8 cellular contexts compared by ENCODE assay signal in the genomic region with DNA sequence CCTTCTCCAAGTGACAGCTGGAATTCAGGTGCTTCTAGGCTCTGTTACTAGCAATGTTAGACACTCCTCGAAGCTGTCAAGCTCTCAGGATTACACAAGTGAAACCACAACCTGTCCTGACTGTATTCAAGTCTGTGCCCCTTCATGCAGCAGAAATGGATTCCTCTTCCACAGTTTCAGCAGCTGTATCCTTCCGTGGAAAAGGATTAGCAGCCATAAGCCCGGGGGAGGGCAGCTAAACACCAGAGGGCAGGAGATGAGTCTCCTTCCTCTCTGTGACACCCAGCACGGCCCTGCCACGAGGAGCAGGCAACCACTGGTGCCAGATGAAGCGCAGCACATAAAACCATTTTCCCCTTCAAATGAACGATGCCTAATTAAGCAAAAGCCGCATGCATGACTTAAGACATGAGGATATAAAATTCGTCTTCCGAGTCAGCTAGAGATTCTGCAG. TPM values are rescaled to one million over a fixed set of nuclear protein-coding genes. Genes with fewer than 3 reads are reported as not detected.
DNase-seq lines count a peak whose midpoint lies in the region; ATAC-seq and TF ChIP-seq lines count a peak whose summit lies in the region.

No MANE protein-coding gene starts in this region.

- H3K4me1 Mint-ChIP-seq in WTC11: peaks cover 33% of the 10 kb centered on the region

- H3K36me3 Mint-ChIP-seq in WTC11: peaks cover 9% of the 10 kb centered on the region

- peaks cover 7% of the 10 kb centered on the region for H3K9me3 Mint-ChIP-seq in WTC11

- TF ChIP-seq CTCF in WTC11 (IDR thresholded peaks at IDR 0.05): no peak
- TF ChIP-seq CTCF in cardiac fibroblast (IDR thresholded peaks at IDR 0.05; ENCODE audit: low read depth, low read length): peak; percentile 37

- peaks cover 29% of the 10 kb centered on the region for H3K27me3 Mint-ChIP-seq in WTC11 (ENCODE audit: low read depth)

- peak overlapping the region; percentile 59 to 75 for H3K4me3 ChIP-seq in cardiac fibroblast (replicated peaks in 1 of 2; ENCODE audit: low read depth in 2 of 2, low read length in 2 of 2)

- H3K27ac Mint-ChIP-seq in WTC11: no peak overlapping the region

- CTCF ChIA-PET in WTC11 (lab: Charles Lee): interaction anchor here (0.6 to 4.8 kb wide), 15 partner anchors 14 to 201 kb away, joined by 3 to 43 read pairs (median 6); no protein-coding TSS in a partner anchor

- peak overlapping the region; percentile 76 for H3K4me3 Mint-ChIP-seq in WTC11

- POLR2A ChIA-PET in WTC11 (lab: Charles Lee): no interaction called here

- peak; percentile 64 for DNase-seq in EL
- DNase-seq in NAMALWA (ENCODE audit: low spot score): peak; percentile 77
- DNase-seq in WTC11 (ENCODE audit: low spot score): no peak
- peak in 1 of 2 donors; percentile 48 for DNase-seq in cardiac fibroblast (ENCODE audit: low read depth in 2 of 2)
- DNase-seq in kidney tubule cell (ENCODE audit: low spot score): peak; percentile 55
- peak; percentile 57 for DNase-seq in stimulated activated CD4-positive, alpha-beta T cell treated with anti-CD3 and anti-CD28 coated beads, Interleukin-1b, Interleukin-23, amount 100 ng/mL, for 48 hours

- ATAC-seq in WTC11: no peak
- no peak for ATAC-seq in HG03439 (IDR thresholded peaks at IDR 0.05; ENCODE audit: unreplicated experiment)
- ATAC-seq in GM18861 (IDR thresholded peaks at IDR 0.05; ENCODE audit: unreplicated experiment): no peak

TF ChIP-seq in WTC11, 78 proteins besides CTCF, POLR2A, EP300 and RAD21:
- TF ChIP-seq FOXP1 (CRISPR knock-in tag; IDR thresholded peaks at IDR 0.05; ENCODE audit: borderline replicate concordance) (no peak), SMAD3 (CRISPR knock-in tag; IDR thresholded peaks at IDR 0.05; ENCODE audit: borderline replicate concordance) (no peak), NR2C2 (CRISPR knock-in tag; IDR thresholded peaks at IDR 0.05) (no peak), HMGA2 (CRISPR knock-in tag; IDR thresholded peaks at IDR 0.05) (no peak), GABPB1 (CRISPR knock-in tag; IDR thresholded peaks at IDR 0.05) (no peak; the same call in 1 of the 2 replicates), SMAD4 (CRISPR knock-in tag; IDR thresholded peaks at IDR 0.05) (no peak), ZBTB21 (CRISPR knock-in tag; IDR thresholded peaks at IDR 0.05; ENCODE audit: borderline replicate concordance) (no peak)
- TF ChIP-seq, protein P1, sequence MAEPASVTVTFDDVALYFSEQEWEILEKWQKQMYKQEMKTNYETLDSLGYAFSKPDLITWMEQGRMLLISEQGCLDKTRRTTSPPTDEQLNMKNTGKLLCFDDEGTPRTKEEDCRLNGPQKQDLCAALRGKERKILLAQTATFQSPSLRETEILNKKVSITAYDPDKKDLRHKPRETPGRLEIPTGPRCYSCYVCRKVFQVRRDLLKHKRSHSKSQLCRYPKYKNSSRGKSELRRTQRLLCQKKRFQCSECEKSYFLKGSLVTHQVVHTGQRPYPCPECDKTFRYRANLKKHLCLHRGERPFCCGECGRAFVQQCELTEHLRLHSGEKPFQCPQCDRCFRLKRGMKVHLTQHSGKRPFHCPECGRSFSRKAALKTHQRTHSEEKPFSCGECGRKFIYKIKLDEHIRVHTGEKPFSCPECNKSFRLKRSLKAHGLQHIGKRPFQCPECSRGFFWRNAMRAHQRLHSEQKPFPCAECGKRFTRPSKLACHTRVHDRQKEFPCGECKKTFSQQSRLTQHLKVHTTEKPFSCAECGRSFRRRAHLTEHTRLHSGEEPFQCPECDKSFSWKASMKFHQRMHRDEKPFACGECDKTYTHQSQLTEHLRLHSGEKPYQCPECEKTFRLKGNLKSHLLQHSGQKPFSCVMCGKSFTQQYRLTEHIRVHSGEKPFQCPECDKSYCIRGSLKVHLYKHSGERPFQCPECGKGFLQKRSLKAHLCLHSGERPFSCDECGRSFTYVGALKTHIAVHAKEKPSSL (CRISPR knock-in tag; conservative IDR thresholded peaks at IDR 0.05): no peak
- TF ChIP-seq, protein P2, sequence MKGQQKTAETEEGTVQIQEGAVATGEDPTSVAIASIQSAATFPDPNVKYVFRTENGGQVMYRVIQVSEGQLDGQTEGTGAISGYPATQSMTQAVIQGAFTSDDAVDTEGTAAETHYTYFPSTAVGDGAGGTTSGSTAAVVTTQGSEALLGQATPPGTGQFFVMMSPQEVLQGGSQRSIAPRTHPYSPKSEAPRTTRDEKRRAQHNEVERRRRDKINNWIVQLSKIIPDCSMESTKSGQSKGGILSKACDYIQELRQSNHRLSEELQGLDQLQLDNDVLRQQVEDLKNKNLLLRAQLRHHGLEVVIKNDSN (CRISPR knock-in tag; IDR thresholded peaks at IDR 0.05): no peak
- TF ChIP-seq, protein P3, sequence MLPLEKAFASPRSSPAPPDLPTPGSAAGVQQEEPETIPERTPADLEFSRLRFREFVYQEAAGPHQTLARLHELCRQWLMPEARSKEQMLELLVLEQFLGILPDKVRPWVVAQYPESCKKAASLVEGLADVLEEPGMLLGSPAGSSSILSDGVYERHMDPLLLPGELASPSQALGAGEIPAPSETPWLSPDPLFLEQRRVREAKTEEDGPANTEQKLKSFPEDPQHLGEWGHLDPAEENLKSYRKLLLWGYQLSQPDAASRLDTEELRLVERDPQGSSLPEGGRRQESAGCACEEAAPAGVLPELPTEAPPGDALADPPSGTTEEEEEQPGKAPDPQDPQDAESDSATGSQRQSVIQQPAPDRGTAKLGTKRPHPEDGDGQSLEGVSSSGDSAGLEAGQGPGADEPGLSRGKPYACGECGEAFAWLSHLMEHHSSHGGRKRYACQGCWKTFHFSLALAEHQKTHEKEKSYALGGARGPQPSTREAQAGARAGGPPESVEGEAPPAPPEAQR (CRISPR knock-in tag; IDR thresholded peaks at IDR 0.05): no peak
TF ChIP-seq in WTC11: peak in this region for 0.

RNA-seq across cellular contexts. Expression of a gene that starts 1.2 kb away (rescaled TPM):
- 5.9 to 6.8 TPM (median 6.2 TPM) in 3 replicates for total RNA-seq in WTC11 (2021)
